18 cellular contexts compared by ENCODE assay signal in the genomic region with DNA sequence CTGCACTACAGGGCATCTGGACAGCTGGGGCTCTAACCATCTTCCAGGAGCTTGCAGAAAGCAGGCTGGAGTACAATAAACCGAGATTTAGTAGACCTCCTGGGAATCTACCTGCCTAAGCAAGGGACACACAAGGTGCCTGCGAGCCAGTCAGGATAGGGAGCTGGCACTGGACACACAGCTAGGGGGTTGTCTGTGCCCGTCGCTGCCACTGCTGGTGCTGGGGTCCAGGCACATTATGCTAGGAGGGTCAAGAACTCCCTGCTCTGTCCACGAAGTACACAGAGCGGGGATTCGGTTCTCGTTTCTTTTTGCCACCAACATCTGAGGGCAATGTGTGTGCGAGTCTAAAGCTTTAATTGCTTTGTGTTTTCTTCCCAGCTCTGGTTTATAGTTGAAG. TPM values are rescaled to one million over a fixed set of nuclear protein-coding genes. Genes with fewer than 3 reads are reported as not detected.
DNase-seq lines count a peak whose midpoint lies in the region; ATAC-seq and TF ChIP-seq lines count a peak whose summit lies in the region.
"Had no signal": no experiment of that assay in that cellular context is flagged by ENCODE, and none has a peak within 500 bp of the region (broad histone marks: within the 10 kb centered on the region; RNA-seq: fewer than 3 reads in every experiment).

No MANE protein-coding gene starts in this region.

- no peaks in the 10 kb centered on the region for H3K9me3 ChIP-seq in CD4-positive, alpha-beta T cell (ENCODE audit: control insufficient read depth, low read length)
- H3K9me3 ChIP-seq: prostate gland had no signal

- ATAC-seq in CD4-positive, alpha-beta T cell (ENCODE audit: poor library complexity) = no peak
- no peak for ATAC-seq in activated B cell treated with CpG ODN at 0.5 μM for 24 hours (ENCODE audit: low read depth)
- ATAC-seq in natural killer cell treated with Interleukin-12 subunit alpha and Interleukin-12 subunit beta and Interleukin-15 and Interleukin-18, amount 100 ng/mL, for 72 hours = no peak
- ATAC-seq: GM23338 had no signal

- TF ChIP-seq CTCF in CD4-positive, alpha-beta T cell (IDR thresholded peaks at IDR 0.05) = no peak
- no peak for TF ChIP-seq CTCF in activated B cell treated with CpG ODN at 0.5 μM for 24 hours (IDR thresholded peaks at IDR 0.05)

- no peak overlapping the region for H3K27ac ChIP-seq in CD4-positive, alpha-beta T cell (ENCODE audit: low read depth, low read length)
- H3K27ac ChIP-seq: prostate gland had no signal

- intact Hi-C loops in CD4-positive, alpha-beta T cell (cut with DNase I, micrococcal nuclease) = loop anchor here in 1 of 2 experiments (10.0 kb wide), 1 partner anchor 1533 kb away; no protein-coding TSS in a partner anchor
- intact Hi-C loops in activated B cell treated with CpG ODN at 0.5 μM for 24 hours (cut with micrococcal nuclease) = no loop called here

- H3K27me3 ChIP-seq in CD4-positive, alpha-beta T cell (ENCODE audit: control insufficient read depth, insufficient read depth, low read length) = no peaks in the 10 kb centered on the region

- H3K27me3 Mint-ChIP-seq in CD4-positive, alpha-beta T cell = no peaks in the 10 kb centered on the region
- H3K27me3 Mint-ChIP-seq in activated B cell treated with CpG ODN at 0.5 μM for 24 hours = no peaks in the 10 kb centered on the region
- no peaks in the 10 kb centered on the region for H3K27me3 Mint-ChIP-seq in natural killer cell treated with Interleukin-12 subunit alpha and Interleukin-12 subunit beta and Interleukin-15 and Interleukin-18, amount 100 ng/mL, for 72 hours
- H3K27me3 Mint-ChIP-seq: activated CD4-positive, alpha-beta T cell treated with anti-CD3 and anti-CD28 coated beads, Interleukin-2, amount 10 ng/mL, durations not matched to agents 7 days and 5 days had no signal

- peak overlapping the region; percentile 76 for H3K27ac Mint-ChIP-seq in CD4-positive, alpha-beta T cell
- peak overlapping the region; percentile 18 for H3K27ac Mint-ChIP-seq in activated B cell treated with CpG ODN at 0.5 μM for 24 hours
- H3K27ac Mint-ChIP-seq in natural killer cell treated with Interleukin-12 subunit alpha and Interleukin-12 subunit beta and Interleukin-15 and Interleukin-18, amount 100 ng/mL, for 72 hours = peak overlapping the region in 1 of 2 donors; percentile 23
- H3K27ac Mint-ChIP-seq: activated CD4-positive, alpha-beta T cell treated with anti-CD3 and anti-CD28 coated beads, Interleukin-2, amount 10 ng/mL, durations not matched to agents 7 days and 5 days; GM23338 had no signal

- DNase-seq in CD4-positive, alpha-beta T cell = no peak
- no peak for DNase-seq in activated B cell treated with CpG ODN at 0.5 μM for 24 hours
- DNase-seq in natural killer cell treated with Interleukin-12 subunit alpha and Interleukin-12 subunit beta and Interleukin-15 and Interleukin-18, amount 100 ng/mL, for 72 hours (ENCODE audit: low spot score) = no peak
- no peak for DNase-seq in HPDE6-E6E7 (ENCODE audit: extremely low spot score)
- DNase-seq in NCI-H2029 treated with DMSO at 0.1 percent for 48 hours (lab: John Stamatoyannopoulos, UW) = no peak
- no peak for DNase-seq in NCI-H1092 treated with DMSO at 0.1 percent for 48 hours (lab: John Stamatoyannopoulos, UW)
- DNase-seq: activated CD4-positive, alpha-beta T cell treated with anti-CD3 and anti-CD28 coated beads, Interleukin-2, amount 10 ng/mL, durations not matched to agents 7 days and 5 days; activated T-cell treated with anti-CD3 and anti-CD28 coated beads, Interleukin-2, amount 50 U/mL, for 48 hours; anterior cingulate cortex; foreskin melanocyte; GDM1; NCI-H1694; SHP77; T-helper 9 cell had no signal

- H3K4me3 Mint-ChIP-seq in CD4-positive, alpha-beta T cell = peak overlapping the region; percentile 75
- no peak overlapping the region for H3K4me3 Mint-ChIP-seq in activated B cell treated with CpG ODN at 0.5 μM for 24 hours
- H3K4me3 Mint-ChIP-seq in natural killer cell treated with Interleukin-12 subunit alpha and Interleukin-12 subunit beta and Interleukin-15 and Interleukin-18, amount 100 ng/mL, for 72 hours = peak overlapping the region; percentile 8
- H3K4me3 Mint-ChIP-seq: activated CD4-positive, alpha-beta T cell treated with anti-CD3 and anti-CD28 coated beads, Interleukin-2, amount 10 ng/mL, durations not matched to agents 7 days and 5 days; GM23338 had no signal

- CTCF ChIA-PET in CD4-positive, alpha-beta T cell (lab: Charles Lee) = no interaction called here
- CTCF ChIA-PET in activated B cell treated with CpG ODN at 0.5 μM for 24 hours (lab: Charles Lee) = interaction anchor here (1.4 kb wide), 2 partner anchors 20 to 39 kb away, joined by 5 read pairs; no protein-coding TSS in a partner anchor

- no peaks in the 10 kb centered on the region for H3K9me3 Mint-ChIP-seq in CD4-positive, alpha-beta T cell
- no peaks in the 10 kb centered on the region for H3K9me3 Mint-ChIP-seq in activated B cell treated with CpG ODN at 0.5 μM for 24 hours
- H3K9me3 Mint-ChIP-seq in natural killer cell treated with Interleukin-12 subunit alpha and Interleukin-12 subunit beta and Interleukin-15 and Interleukin-18, amount 100 ng/mL, for 72 hours = no peaks in the 10 kb centered on the region
- H3K9me3 Mint-ChIP-seq: activated CD4-positive, alpha-beta T cell treated with anti-CD3 and anti-CD28 coated beads, Interleukin-2, amount 10 ng/mL, durations not matched to agents 7 days and 5 days; GM23338 had no signal

- POLR2A ChIA-PET in CD4-positive, alpha-beta T cell (lab: Charles Lee) = no interaction called here
- POLR2A ChIA-PET in activated B cell treated with CpG ODN at 0.5 μM for 24 hours (lab: Charles Lee) = no interaction called here

- H3K4me1 Mint-ChIP-seq in CD4-positive, alpha-beta T cell (ENCODE audit: low read depth) = peaks cover 25% of the 10 kb centered on the region
- H3K4me1 Mint-ChIP-seq in activated B cell treated with CpG ODN at 0.5 μM for 24 hours = peaks cover 19% of the 10 kb centered on the region
- H3K4me1 Mint-ChIP-seq in natural killer cell treated with Interleukin-12 subunit alpha and Interleukin-12 subunit beta and Interleukin-15 and Interleukin-18, amount 100 ng/mL, for 72 hours (ENCODE audit: low read depth in 2 of 2) = peaks cover 17 to 22% of the 10 kb centered on the region in 2 donors

- H3K36me3 Mint-ChIP-seq in CD4-positive, alpha-beta T cell (ENCODE audit: low read depth) = peaks cover 90% of the 10 kb centered on the region
- H3K36me3 Mint-ChIP-seq in activated B cell treated with CpG ODN at 0.5 μM for 24 hours (ENCODE audit: low read depth) = peaks cover 78% of the 10 kb centered on the region
- H3K36me3 Mint-ChIP-seq in natural killer cell treated with Interleukin-12 subunit alpha and Interleukin-12 subunit beta and Interleukin-15 and Interleukin-18, amount 100 ng/mL, for 72 hours = no peaks in the 10 kb centered on the region

RNA-seq across cellular contexts. Expression of a gene that starts 4.2 kb away (rescaled TPM):
- 100 to 1,000 TPM in 1 of 2 experiments, 10 to 100 TPM in 1; 99.6 to 104 TPM for total RNA-seq in CD4-positive, alpha-beta T cell
- 108 and 114 TPM in 2 replicates for total RNA-seq in activated B cell treated with CpG ODN at 0.5 μM for 24 hours
- 100 to 1,000 TPM; 130 to 148 TPM for total RNA-seq in natural killer cell treated with Interleukin-12 subunit alpha and Interleukin-12 subunit beta and Interleukin-15 and Interleukin-18, amount 100 ng/mL, for 72 hours

RNA-seq across cellular contexts. Expression of a gene that starts 4.5 kb away (rescaled TPM):
- total RNA-seq in CD4-positive, alpha-beta T cell = 10 to 100 TPM; 69.5 to 72.7 TPM
- total RNA-seq in activated B cell treated with CpG ODN at 0.5 μM for 24 hours = 44.2 and 47.0 TPM in 2 replicates
- total RNA-seq in natural killer cell treated with Interleukin-12 subunit alpha and Interleukin-12 subunit beta and Interleukin-15 and Interleukin-18, amount 100 ng/mL, for 72 hours = 10 to 100 TPM; 43.6 to 51.4 TPM

RNA-seq across cellular contexts. Expression of a gene that starts 18.9 kb away (rescaled TPM):
- total RNA-seq in CD4-positive, alpha-beta T cell = not detected
- not detected in 2 replicates for total RNA-seq in activated B cell treated with CpG ODN at 0.5 μM for 24 hours
- not detected for total RNA-seq in natural killer cell treated with Interleukin-12 subunit alpha and Interleukin-12 subunit beta and Interleukin-15 and Interleukin-18, amount 100 ng/mL, for 72 hours
- total RNA-seq: activated CD4-positive, alpha-beta T cell treated with anti-CD3 and anti-CD28 coated beads, Interleukin-2, amount 10 ng/mL, durations not matched to agents 7 days and 5 days; GM23338; liver; prostate gland; subcutaneous adipose tissue had no signal

RNA-seq across cellular contexts. Expression of a gene that starts 24.4 kb away (rescaled TPM):
- 10 to 100 TPM; 16.4 to 18.0 TPM for total RNA-seq in CD4-positive, alpha-beta T cell
- 21.8 and 23.0 TPM in 2 replicates for total RNA-seq in activated B cell treated with CpG ODN at 0.5 μM for 24 hours
- total RNA-seq in natural killer cell treated with Interleukin-12 subunit alpha and Interleukin-12 subunit beta and Interleukin-15 and Interleukin-18, amount 100 ng/mL, for 72 hours = 10 to 100 TPM; 13.7 to 16.3 TPM

RNA-seq across cellular contexts. Expression of a gene that starts 25.0 kb away (rescaled TPM):
- total RNA-seq in CD4-positive, alpha-beta T cell = 10 to 100 TPM; 56.9 to 57.8 TPM
- 147 and 149 TPM in 2 replicates for total RNA-seq in activated B cell treated with CpG ODN at 0.5 μM for 24 hours
- total RNA-seq in natural killer cell treated with Interleukin-12 subunit alpha and Interleukin-12 subunit beta and Interleukin-15 and Interleukin-18, amount 100 ng/mL, for 72 hours = 100 to 1,000 TPM; 204 to 263 TPM
